Comparison of ENCODE assay signal across 8 cellular contexts in genomic region chr16:86761117-86761971, GRCh38.
DNase-seq lines count a peak whose midpoint lies in the region; ATAC-seq and TF ChIP-seq lines count a peak whose summit lies in the region.

No MANE protein-coding gene starts in this region.

- no peak for DNase-seq in GM12864 (ENCODE audit: low read depth)
- DNase-seq in NCI-H2171 treated with DMSO at 0.1 percent for 48 hours (lab: John Stamatoyannopoulos, UW), result peak; percentile 64
- DNase-seq in activated T-cell treated with anti-CD3 and anti-CD28 coated beads, Interleukin-2, amount 50 U/mL, for 48 hours, result peak; percentile 68 to 72
- DNase-seq in glutamatergic neuron, result peak; percentile 86
- peak; percentile 43 for DNase-seq in pulmonary artery endothelial cell (ENCODE audit: low read depth, low spot score)
- DNase-seq in GOT3 (lab: John Stamatoyannopoulos, UW), result no peak
- no peak for DNase-seq in midbrain (lab: John Stamatoyannopoulos, UW)

- H3K27me3 Mint-ChIP-seq in glutamatergic neuron (ENCODE audit: unreplicated experiment), result no peaks in the 10 kb centered on the region

- peaks cover 28% of the 10 kb centered on the region for H3K4me1 Mint-ChIP-seq in glutamatergic neuron (ENCODE audit: low read depth, unreplicated experiment)

- H3K36me3 Mint-ChIP-seq in glutamatergic neuron (ENCODE audit: unreplicated experiment), result no peaks in the 10 kb centered on the region

- H3K9me3 Mint-ChIP-seq in glutamatergic neuron (ENCODE audit: unreplicated experiment), result peaks cover 13% of the 10 kb centered on the region

- TF ChIP-seq CTCF in GM12864 (IDR thresholded peaks at IDR 0.05; ENCODE audit: low read depth, low read length, missing control alignments) (peak; percentile 81), glutamatergic neuron (IDR thresholded peaks at IDR 0.05; ENCODE audit: partially characterized antibody, unreplicated experiment) (peak; percentile 98)

- peak overlapping the region; percentile 73 for H3K27ac Mint-ChIP-seq in glutamatergic neuron (ENCODE audit: unreplicated experiment)

- no peak for ATAC-seq in GM18870 (IDR thresholded peaks at IDR 0.05; ENCODE audit: unreplicated experiment)

- peak overlapping the region; percentile 76 for H3K4me3 Mint-ChIP-seq in glutamatergic neuron (ENCODE audit: unreplicated experiment)

- H3K4me3 ChIP-seq in GM12864 (ENCODE audit: low read depth, low read length), result no peak overlapping the region

Comparison
In these comparisons a context has a peak if more than half of its experiments do, and no peak if none do; other contexts are left out.
1. DNase-seq: peak in NCI-H2171 treated with DMSO at 0.1 percent for 48 hours (single experiment), activated T-cell treated with anti-CD3 and anti-CD28 coated beads, Interleukin-2, amount 50 U/mL, for 48 hours (2 of 2), glutamatergic neuron (single experiment) and pulmonary artery endothelial cell (single experiment); none in GM12864 (single experiment), GOT3 (single experiment) and midbrain (single experiment).